In genomic region chrX:115697806-115698205, GRCh38 we compare ENCODE assay signal across 22 cellular contexts.
A peak's percentile ranks its signal among the peaks of the same experiment; 100 is the strongest.
DNase-seq lines count a peak whose midpoint lies in the region; ATAC-seq, FAIRE-seq and TF ChIP-seq lines count a peak whose summit lies in the region.
"Had no signal": no experiment of that assay in that cellular context is flagged by ENCODE, and none has a peak within 500 bp of the region (broad histone marks: within the 10 kb centered on the region; RNA-seq: fewer than 3 reads in every experiment).

No MANE protein-coding gene starts in this region.

- H3K4me1 Mint-ChIP-seq in astrocyte (ENCODE audit: low read depth, unreplicated experiment) = no peaks in the 10 kb centered on the region
- H3K4me1 Mint-ChIP-seq: CD14-positive monocyte; CD8-positive, alpha-beta memory T cell had no signal

- no peak overlapping the region for H3K4me2 ChIP-seq in astrocyte (ENCODE audit: low read length)
- H3K4me2 ChIP-seq: BLaER1 treated with 17β-estradiol and CSF1 and Interleukin-3, amounts not matched to agents 10 nM and 100 nM had no signal

- peak; percentile 43 for FAIRE-seq in astrocyte (lab: Jason Lieb, UNC)
- FAIRE-seq: D721Med, GM12892 had no signal

- no peaks in the 10 kb centered on the region for H3K27me3 ChIP-seq in astrocyte (ENCODE audit: insufficient read depth, low read length)
- H3K27me3 ChIP-seq: BE2C had no signal

- peak; percentile 19 for DNase-seq in DMS53 (lab: John Stamatoyannopoulos, UW)
- DNase-seq in DMS53 treated with DMSO at 0.1 percent for 48 hours (lab: John Stamatoyannopoulos, UW; ENCODE audit: unreplicated experiment) = no peak
- DNase-seq in astrocyte (ENCODE audit: low read depth) = no peak
- DNase-seq in fibroblast of the aortic adventitia (ENCODE audit: low read depth) = peak; percentile 2
- DNase-seq: ACHN; AML-193; BE2C; CD4-positive, alpha-beta T cell; CD8-positive, alpha-beta memory T cell; DMS 273 treated with DMSO at 0.1 percent for 48 hours; DND-41; GM23248; H9 had no signal

- no peak for ATAC-seq in HG02840 (IDR thresholded peaks at IDR 0.05; ENCODE audit: low FRiP score, unreplicated experiment)
- ATAC-seq in HG02678 (IDR thresholded peaks at IDR 0.05; ENCODE audit: unreplicated experiment) = no peak
- no peak for ATAC-seq in GM19463 (IDR thresholded peaks at IDR 0.05; ENCODE audit: unreplicated experiment)
- ATAC-seq: HCT116 had no signal

- no peak overlapping the region for H3K27ac ChIP-seq in astrocyte (ENCODE audit: low read depth, low read length)
- H3K27ac ChIP-seq: 22Rv1; BLaER1 treated with 17β-estradiol and CSF1 and Interleukin-3, amounts not matched to agents 10 nM and 100 nM; GM23248 had no signal

- H3K4me3 ChIP-seq in astrocyte (ENCODE audit: insufficient read depth, low read depth, low read length) (no peak overlapping the region), fibroblast of the aortic adventitia (ENCODE audit: low read depth, low read length) (no peak overlapping the region)
- H3K4me3 ChIP-seq: BLaER1 treated with 17β-estradiol and CSF1 and Interleukin-3, amounts not matched to agents 10 nM and 100 nM; GM23248 had no signal

- H3K9me3 Mint-ChIP-seq in astrocyte (ENCODE audit: unreplicated experiment) = no peaks in the 10 kb centered on the region
- H3K9me3 Mint-ChIP-seq: CD4-positive, alpha-beta T cell; H9 had no signal

- H3K27me3 Mint-ChIP-seq in astrocyte (ENCODE audit: low read depth, unreplicated experiment) = peaks cover 2% of the 10 kb centered on the region
- H3K27me3 Mint-ChIP-seq: CD4-positive, alpha-beta T cell had no signal

- H3K4me3 Mint-ChIP-seq in astrocyte (ENCODE audit: unreplicated experiment) = no peak overlapping the region
- H3K4me3 Mint-ChIP-seq: CD14-positive monocyte; CD4-positive, alpha-beta T cell; CD8-positive, alpha-beta memory T cell; H9 had no signal

- no peaks in the 10 kb centered on the region for H4K20me1 ChIP-seq in astrocyte (ENCODE audit: insufficient read depth, low read length)
- H4K20me1 ChIP-seq: BLaER1 treated with 17β-estradiol and CSF1 and Interleukin-3, amounts not matched to agents 10 nM and 100 nM had no signal

- no peak overlapping the region for H2AFZ ChIP-seq in astrocyte (ENCODE audit: low read depth, low read length)
- H2AFZ ChIP-seq: GM23248 had no signal

- no peak overlapping the region for H3K27ac Mint-ChIP-seq in astrocyte (ENCODE audit: unreplicated experiment)
- H3K27ac Mint-ChIP-seq: CD14-positive monocyte; CD4-positive, alpha-beta T cell had no signal

- H3K9me3 ChIP-seq in astrocyte (ENCODE audit: insufficient read depth, low read depth, low read length) = no peaks in the 10 kb centered on the region
- H3K9me3 ChIP-seq: BE2C; BLaER1 treated with 17β-estradiol and CSF1 and Interleukin-3, amounts not matched to agents 10 nM and 100 nM had no signal

- H3K9ac ChIP-seq in astrocyte (ENCODE audit: low read length) = no peak overlapping the region
- H3K9ac ChIP-seq: BLaER1 treated with 17β-estradiol and CSF1 and Interleukin-3, amounts not matched to agents 10 nM and 100 nM; GM23248 had no signal

- H3K36me3 Mint-ChIP-seq in astrocyte (ENCODE audit: low read depth, unreplicated experiment) = no peaks in the 10 kb centered on the region
- H3K36me3 Mint-ChIP-seq: CD14-positive monocyte; CD8-positive, alpha-beta memory T cell had no signal

- no peaks in the 10 kb centered on the region for H3K4me1 ChIP-seq in astrocyte (ENCODE audit: insufficient read depth, low read length)
- H3K4me1 ChIP-seq: BE2C; BLaER1 treated with 17β-estradiol and CSF1 and Interleukin-3, amounts not matched to agents 10 nM and 100 nM had no signal

- H3K79me2 ChIP-seq in astrocyte (ENCODE audit: insufficient read depth, low read length) = no peaks in the 10 kb centered on the region

- no peaks in the 10 kb centered on the region for H3K36me3 ChIP-seq in astrocyte (ENCODE audit: insufficient read depth, low read length)
- H3K36me3 ChIP-seq: BE2C; BLaER1 treated with 17β-estradiol and CSF1 and Interleukin-3, amounts not matched to agents 10 nM and 100 nM had no signal

- TF ChIP-seq CTCF in astrocyte (IDR thresholded peaks at IDR 0.05; ENCODE audit: insufficient read depth, low read depth, low read length) (no peak), fibroblast of the aortic adventitia (IDR thresholded peaks at IDR 0.05; ENCODE audit: insufficient read depth, low read length) (no peak)

Comparison
In these comparisons a context has a peak if more than half of its experiments do, and no peak if none do; other contexts are left out.
1. DNase-seq: peak in DMS53 (single experiment) and fibroblast of the aortic adventitia (single experiment); none in DMS53 treated with DMSO at 0.1 percent for 48 hours (single experiment) and astrocyte (single experiment).